Comparison of ENCODE assay signal across 8 cellular contexts in the genomic region with DNA sequence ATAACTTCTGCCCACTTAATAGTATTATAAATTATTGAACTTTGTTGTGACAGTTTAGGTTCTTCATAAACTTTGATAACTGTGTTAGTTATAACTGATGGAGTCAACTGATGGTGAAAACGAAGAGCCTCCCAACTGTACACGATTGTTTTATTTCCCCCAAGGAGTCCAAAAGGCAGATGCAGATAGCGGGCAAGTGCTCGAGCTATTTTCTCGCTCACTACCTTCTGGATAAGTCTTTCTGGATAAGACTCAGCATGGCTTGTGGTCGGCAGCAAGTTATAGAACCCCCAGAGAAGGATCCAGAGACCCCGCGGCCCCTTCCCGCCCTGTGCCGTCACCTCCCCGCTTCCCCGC. TPM values are rescaled to one million over a fixed set of nuclear protein-coding genes. Genes with fewer than 3 reads are reported as not detected.
DNase-seq lines count a peak whose midpoint lies in the region; TF ChIP-seq lines count a peak whose summit lies in the region.

No MANE protein-coding gene starts in this region.

- H3K4me1 ChIP-seq in HUES64 (ENCODE audit: insufficient read depth, low read length) = peaks cover 11% of the 10 kb centered on the region; the same call in 1 of the 2 replicates
- H3K4me1 ChIP-seq in mesodermal cell (ENCODE audit: control insufficient read depth, insufficient read depth, low read length, poor library complexity, severe bottlenecking) = peaks cover 11% of the 10 kb centered on the region

- peak overlapping the region; percentile 98 for H3K27ac Mint-ChIP-seq in activated naive CD4-positive, alpha-beta T cell treated with anti-CD3 and anti-CD28 coated beads, Interleukin-2, amount 10 ng/mL, durations not matched to agents 7 days and 5 days

- DNase-seq in activated naive CD4-positive, alpha-beta T cell treated with anti-CD3 and anti-CD28 coated beads, Interleukin-2, amount 10 ng/mL, durations not matched to agents 7 days and 5 days = no peak
- DNase-seq in activated naive CD4-positive, alpha-beta T cell treated with Interleukin-2 at 50 U/mL for 16 hours = no peak
- DNase-seq in brain microvascular endothelial cell = no peak
- DNase-seq in activated gamma-delta T cell treated with Interleukin-2 at 50 U/mL for 16 hours = no peak
- DNase-seq in CD1c-positive myeloid dendritic cell (ENCODE audit: extremely low spot score) = no peak
- no peak for DNase-seq in effector CD8-positive, alpha-beta T cell (lab: John Stamatoyannopoulos, UW)

- H3K36me3 Mint-ChIP-seq in activated naive CD4-positive, alpha-beta T cell treated with anti-CD3 and anti-CD28 coated beads, Interleukin-2, amount 10 ng/mL, durations not matched to agents 7 days and 5 days = peaks cover 7% of the 10 kb centered on the region

- peaks cover 1% of the 10 kb centered on the region for H3K27me3 Mint-ChIP-seq in activated naive CD4-positive, alpha-beta T cell treated with anti-CD3 and anti-CD28 coated beads, Interleukin-2, amount 10 ng/mL, durations not matched to agents 7 days and 5 days

- H3K36me3 ChIP-seq in HUES64 (ENCODE audit: insufficient read depth, low read length) (peaks cover 16% of the 10 kb centered on the region), brain microvascular endothelial cell (replicated peaks) (no peaks in the 10 kb centered on the region), mesodermal cell (ENCODE audit: control insufficient read depth, insufficient read depth, low read length) (no peaks in the 10 kb centered on the region)

- H3K4me3 ChIP-seq in HUES64 (ENCODE audit: low read length) (peak overlapping the region; percentile 75), brain microvascular endothelial cell (ENCODE audit: low read depth, low read length) (peak overlapping the region; percentile 72), mesodermal cell (ENCODE audit: extremely low read depth, insufficient read depth, low read length, poor library complexity, severe bottlenecking) (peak overlapping the region; percentile 62)

- H3K4me1 Mint-ChIP-seq in activated naive CD4-positive, alpha-beta T cell treated with anti-CD3 and anti-CD28 coated beads, Interleukin-2, amount 10 ng/mL, durations not matched to agents 7 days and 5 days = peaks cover 37% of the 10 kb centered on the region

- peak overlapping the region; percentile 89 for H3K4me3 Mint-ChIP-seq in activated naive CD4-positive, alpha-beta T cell treated with anti-CD3 and anti-CD28 coated beads, Interleukin-2, amount 10 ng/mL, durations not matched to agents 7 days and 5 days

- WGBS in HUES64 = 5% methylated on average over 12 of the region's 12 CpGs
- 6 to 22% methylated on average over 3 to 10 of the region's 12 CpGs for WGBS in mesodermal cell (ENCODE audit: insufficient coverage in 2 of 2), 2 experiments

- TF ChIP-seq CTCF in brain microvascular endothelial cell (IDR thresholded peaks at IDR 0.05; ENCODE audit: low read depth, low read length, missing control alignments) = no peak

- CTCF ChIA-PET in activated naive CD4-positive, alpha-beta T cell treated with anti-CD3 and anti-CD28 coated beads, Interleukin-2, amount 10 ng/mL, durations not matched to agents 7 days and 5 days (lab: Charles Lee) = interaction anchor here (1.1 kb wide), 1 partner anchor 69 kb away, joined by 3 read pairs; no protein-coding TSS in a partner anchor

- in situ Hi-C loops in brain microvascular endothelial cell (cut with HindIII; ENCODE audit: low pct_ligation_motif_present, low sequenced_read_pairs) = no loop called here

- peak overlapping the region; percentile 94 for H3K9ac ChIP-seq in HUES64 (ENCODE audit: low read depth, low read length)

- no peaks in the 10 kb centered on the region for H3K27me3 ChIP-seq in HUES64 (ENCODE audit: insufficient read depth, low read length)
- H3K27me3 ChIP-seq in brain microvascular endothelial cell (replicated peaks) = no peaks in the 10 kb centered on the region

- peak overlapping the region; percentile 95 for H3K27ac ChIP-seq in HUES64 (ENCODE audit: low read depth, low read length)
- H3K27ac ChIP-seq in brain microvascular endothelial cell = peak overlapping the region; percentile 75
- H3K27ac ChIP-seq in mesodermal cell (ENCODE audit: low read depth, low read length, severe bottlenecking) = peak overlapping the region; percentile 96

- H3K9me3 ChIP-seq in HUES64 (ENCODE audit: insufficient read depth, low read depth, low read length) (no peaks in the 10 kb centered on the region), mesodermal cell (ENCODE audit: control insufficient read depth, low read length) (no peaks in the 10 kb centered on the region)

- no peaks in the 10 kb centered on the region for H3K9me3 Mint-ChIP-seq in activated naive CD4-positive, alpha-beta T cell treated with anti-CD3 and anti-CD28 coated beads, Interleukin-2, amount 10 ng/mL, durations not matched to agents 7 days and 5 days

RNA-seq across cellular contexts. Expression of gene GCFC2, which starts 0.5 kb away (rescaled TPM):
- 15.6 TPM for polyA plus RNA-seq in HUES64 (2013, experiment 1 of 2)
- 15.8 TPM for polyA plus RNA-seq in HUES64 (2013, experiment 2 of 2)
- 16.1 TPM for polyA plus RNA-seq in mesodermal cell (2013, experiment 1 of 2)
- polyA plus RNA-seq in mesodermal cell (2013, experiment 2 of 2) = 20.0 TPM
